In the genomic region with DNA sequence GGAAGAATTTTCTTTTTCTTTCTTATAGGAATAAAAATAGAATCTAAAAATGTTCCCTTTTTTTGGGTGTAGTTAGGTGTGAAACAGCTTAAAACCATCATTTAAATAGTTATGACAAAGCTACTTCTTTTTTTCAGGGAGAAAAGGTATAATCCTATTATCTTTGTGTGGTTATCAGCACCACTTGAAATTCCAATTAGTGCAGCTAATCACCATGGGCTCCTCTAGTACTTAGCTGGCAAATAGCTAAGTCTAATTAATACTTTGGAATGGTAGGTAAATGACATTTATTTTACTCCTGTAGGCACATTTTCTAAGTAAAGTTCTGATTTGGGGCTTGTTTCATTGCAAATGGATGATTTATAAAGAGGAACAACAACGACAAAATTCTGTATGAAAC, we compare ENCODE assay signal across 23 cellular contexts.
"Had no signal": no experiment of that assay in that cellular context is flagged by ENCODE, and none has a peak within 500 bp of the region (broad histone marks: within the 10 kb centered on the region; RNA-seq: fewer than 3 reads in every experiment).

No MANE protein-coding gene starts in this region.

- H3K79me2 ChIP-seq: hepatocyte had no signal

- H3K36me3 Mint-ChIP-seq: naive thymus-derived CD4-positive, alpha-beta T cell had no signal

- DNase-seq: colonic mucosa; cortex of kidney; effector CD8-positive, alpha-beta T cell; effector memory CD8-positive, alpha-beta T cell; endodermal cell; erythroblast; esophagus squamous epithelium; foreskin fibroblast; foreskin melanocyte; heart left ventricle; hypothalamus; left cardiac atrium; left lung; left ventricle myocardium superior; lower lobe of right lung; mesenchymal stem cell; midbrain; naive thymus-derived CD4-positive, alpha-beta T cell had no signal

- H3K36me3 ChIP-seq: colonic mucosa, esophagus squamous epithelium, gastroesophageal sphincter, heart left ventricle, left lung, lower lobe of right lung had no signal

- H3K4me3 Mint-ChIP-seq: dendritic cell treated with granulocyte-macrophage colony-stimulating factor and Interleukin-4, amounts not matched to agents 40 ng/mL and 50 ng/mL, for 4 days; effector memory CD8-positive, alpha-beta T cell; endodermal cell; naive thymus-derived CD4-positive, alpha-beta T cell had no signal

- H3K27me3 Mint-ChIP-seq: dendritic cell treated with granulocyte-macrophage colony-stimulating factor and Interleukin-4, amounts not matched to agents 40 ng/mL and 50 ng/mL, for 4 days had no signal

- H3K27ac ChIP-seq: colonic mucosa, epithelial cell of prostate, esophagus squamous epithelium, gastroesophageal sphincter, heart left ventricle, hepatocyte, left lung, lower lobe of right lung had no signal

- ATAC-seq: effector memory CD8-positive, alpha-beta T cell; esophagus mucosa; gastroesophageal sphincter; heart left ventricle; left cardiac atrium; left lung; left ventricle myocardium superior; lower lobe of right lung; naive thymus-derived CD4-positive, alpha-beta T cell had no signal

- H3K4me1 ChIP-seq: colonic mucosa, esophagus squamous epithelium, gastroesophageal sphincter, heart left ventricle, left lung, lower lobe of right lung had no signal

- H3K27me3 ChIP-seq: colonic mucosa, hepatocyte, left lung had no signal

- H3K4me2 ChIP-seq: hepatocyte had no signal

- H2AFZ ChIP-seq: hepatocyte had no signal

- H3K4me3 ChIP-seq: colonic mucosa, esophagus squamous epithelium, gastroesophageal sphincter, heart left ventricle, hepatocyte, left lung, lower lobe of right lung had no signal

- H3K9me3 ChIP-seq: colonic mucosa, esophagus squamous epithelium, lower lobe of right lung had no signal

- H3K4me1 Mint-ChIP-seq: naive thymus-derived CD4-positive, alpha-beta T cell had no signal

- H3K27ac Mint-ChIP-seq: dendritic cell treated with granulocyte-macrophage colony-stimulating factor and Interleukin-4, amounts not matched to agents 40 ng/mL and 50 ng/mL, for 4 days; effector memory CD8-positive, alpha-beta T cell; endodermal cell; naive thymus-derived CD4-positive, alpha-beta T cell had no signal
